Comparison of ENCODE assay signal across 27 cellular contexts in the genomic region with DNA sequence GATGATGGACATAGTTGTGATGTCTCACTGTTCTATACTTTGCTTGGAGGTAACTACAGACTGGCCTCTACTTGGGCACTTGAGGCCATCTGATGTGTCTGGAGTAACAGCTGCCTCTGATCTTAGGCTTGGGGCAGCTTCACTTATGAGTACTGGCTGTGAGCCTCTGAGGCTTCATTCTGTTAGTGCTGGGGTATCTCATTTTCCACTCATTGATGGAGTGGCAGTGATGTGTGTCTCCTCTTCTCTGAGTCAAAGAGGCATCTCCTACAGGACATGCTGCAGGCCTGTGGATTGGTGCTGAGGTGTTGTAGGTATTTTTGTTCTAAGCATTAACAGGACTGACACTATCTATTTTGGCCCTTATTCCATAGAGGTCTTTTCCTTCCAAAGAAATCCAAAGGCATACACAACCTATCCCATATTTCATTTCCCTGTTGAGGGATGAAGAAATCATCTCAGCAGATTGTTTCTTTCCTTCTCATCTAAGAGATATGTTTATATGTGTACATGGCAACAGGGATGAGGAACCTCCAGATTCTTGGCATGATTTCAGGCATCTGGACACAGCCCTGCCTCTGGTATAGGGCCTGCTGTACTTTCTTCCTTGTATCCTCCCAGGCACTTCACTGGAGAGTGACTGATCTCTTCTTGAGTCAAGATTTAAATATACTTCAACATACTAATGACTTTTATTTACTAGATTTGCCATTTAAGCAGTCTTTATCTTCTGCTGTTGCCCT.
DNase-seq lines count a peak whose midpoint lies in the region; ATAC-seq and TF ChIP-seq lines count a peak whose summit lies in the region.
"Had no signal": no experiment of that assay in that cellular context is flagged by ENCODE, and none has a peak within 500 bp of the region (broad histone marks: within the 10 kb centered on the region; RNA-seq: fewer than 3 reads in every experiment).

No MANE protein-coding gene starts in this region.

- intact Hi-C loops in MCF 10A (cut with micrococcal nuclease), result no loop called here
- intact Hi-C loops in breast epithelium (cut with DNase I; ENCODE audit: low total_unique reads), result no loop called here
- intact Hi-C loops in transverse colon (cut with DNase I; ENCODE audit: low total_unique reads), result no loop called here

- DNase-seq in MCF 10A (ENCODE audit: unreplicated experiment), result peak; percentile 15
- no peak for DNase-seq in breast epithelium (ENCODE audit: low spot score in 2 of 2)
- peak; percentile 86 for DNase-seq in choroid plexus epithelial cell (ENCODE audit: low read depth)
- DNase-seq in iris pigment epithelial cell (ENCODE audit: low read depth), result peak; percentile 66
- DNase-seq in upper lobe of left lung, result no peak
- no peak for DNase-seq in CD8-positive, alpha-beta memory T cell
- DNase-seq in activated CD8-positive, alpha-beta T cell treated with anti-CD3 and anti-CD28 coated beads, Interleukin-2, amount 10 ng/mL, durations not matched to agents 7 days and 5 days, result no peak
- no peak for DNase-seq in transverse colon
- DNase-seq: activated naive CD4-positive, alpha-beta T cell treated with anti-CD3 and anti-CD28 coated beads, Interleukin-2, amount 10 ng/mL, durations not matched to agents 7 days and 5 days; activated T-cell treated with anti-CD3 and anti-CD28 coated beads, Interleukin-2, amount 50 U/mL, for 48 hours; cortex of kidney; DMS 273 treated with DMSO at 0.1 percent for 48 hours; GF-D8; H7; heart right ventricle; MG63; NCI-H146; NCI-H82; Peyer's patch; stimulated activated CD4-positive, alpha-beta T cell treated with anti-CD3 and anti-CD28 coated beads, Interleukin-4, amount 100 ng/mL, for 1 hour; stimulated activated naive CD8-positive, alpha-beta T cell treated with anti-CD3 and anti-CD28 coated beads, Interleukin-15, amount 100 ng/mL, for 72 hours had no signal

- H3K9me3 ChIP-seq in breast epithelium (peaks cover under 1 to 3% of the 10 kb centered on the region in 2 donors), upper lobe of left lung (no peaks in the 10 kb centered on the region), transverse colon (no peaks in the 10 kb centered on the region)
- no peaks in the 10 kb centered on the region for H3K9me3 ChIP-seq in CD8-positive, alpha-beta memory T cell (ENCODE audit: low read length)
- H3K9me3 ChIP-seq: MG63, Peyer's patch had no signal

- no peak overlapping the region for H3K27ac ChIP-seq in breast epithelium
- no peak overlapping the region for H3K27ac ChIP-seq in upper lobe of left lung
- H3K27ac ChIP-seq in CD8-positive, alpha-beta memory T cell (ENCODE audit: low read depth, low read length), result no peak overlapping the region
- no peak overlapping the region for H3K27ac ChIP-seq in transverse colon
- H3K27ac ChIP-seq: BLaER1 treated with 17β-estradiol and CSF1 and Interleukin-3, amounts not matched to agents 10 nM and 100 nM; heart right ventricle; parathyroid adenoma; Peyer's patch; SK-N-MC had no signal

- TF ChIP-seq EP300 in upper lobe of left lung (IDR thresholded peaks at IDR 0.05) (no peak), transverse colon (IDR thresholded peaks at IDR 0.05; ENCODE audit: low read depth) (no peak)

- H3K36me3 Mint-ChIP-seq in MCF 10A (ENCODE audit: insufficient read depth, unreplicated experiment), result no peaks in the 10 kb centered on the region
- H3K36me3 Mint-ChIP-seq in CD8-positive, alpha-beta memory T cell, result peaks cover 19 to 47% (median 21%) of the 10 kb centered on the region in 3 donors
- no peaks in the 10 kb centered on the region for H3K36me3 Mint-ChIP-seq in activated CD8-positive, alpha-beta T cell treated with anti-CD3 and anti-CD28 coated beads, Interleukin-2, amount 10 ng/mL, durations not matched to agents 7 days and 5 days (ENCODE audit: low read depth)
- H3K36me3 Mint-ChIP-seq: activated naive CD4-positive, alpha-beta T cell treated with anti-CD3 and anti-CD28 coated beads, Interleukin-2, amount 10 ng/mL, durations not matched to agents 7 days and 5 days; natural killer cell treated with Interleukin-12 subunit alpha and Interleukin-12 subunit beta and Interleukin-15 and Interleukin-18, amount 100 ng/mL, for 72 hours; WTC11 had no signal

- H3K27me3 Mint-ChIP-seq in MCF 10A (ENCODE audit: insufficient read depth, unreplicated experiment), result no peaks in the 10 kb centered on the region
- H3K27me3 Mint-ChIP-seq in CD8-positive, alpha-beta memory T cell, result no peaks in the 10 kb centered on the region
- H3K27me3 Mint-ChIP-seq in activated CD8-positive, alpha-beta T cell treated with anti-CD3 and anti-CD28 coated beads, Interleukin-2, amount 10 ng/mL, durations not matched to agents 7 days and 5 days (ENCODE audit: low read depth), result no peaks in the 10 kb centered on the region
- H3K27me3 Mint-ChIP-seq: activated naive CD4-positive, alpha-beta T cell treated with anti-CD3 and anti-CD28 coated beads, Interleukin-2, amount 10 ng/mL, durations not matched to agents 7 days and 5 days; memory B cell; natural killer cell treated with Interleukin-12 subunit alpha and Interleukin-12 subunit beta and Interleukin-15 and Interleukin-18, amount 100 ng/mL, for 72 hours; stimulated activated naive CD8-positive, alpha-beta T cell treated with anti-CD3 and anti-CD28 coated beads, Interleukin-15, amount 100 ng/mL, for 72 hours had no signal

- POLR2A ChIA-PET in MCF 10A (lab: Yijun Ruan, JAX), result no interaction called here
- POLR2A ChIA-PET in CD8-positive, alpha-beta memory T cell (lab: Charles Lee), result no interaction called here
- POLR2A ChIA-PET in activated CD8-positive, alpha-beta T cell treated with anti-CD3 and anti-CD28 coated beads, Interleukin-2, amount 10 ng/mL, durations not matched to agents 7 days and 5 days (lab: Charles Lee), result no interaction called here

- CTCF ChIA-PET in MCF 10A (lab: Yijun Ruan, JAX), result no interaction called here
- CTCF ChIA-PET in CD8-positive, alpha-beta memory T cell (lab: Charles Lee), result no interaction called here
- CTCF ChIA-PET in activated CD8-positive, alpha-beta T cell treated with anti-CD3 and anti-CD28 coated beads, Interleukin-2, amount 10 ng/mL, durations not matched to agents 7 days and 5 days (lab: Charles Lee), result no interaction called here

- H3K27ac Mint-ChIP-seq in MCF 10A (ENCODE audit: low read depth, unreplicated experiment), result no peak overlapping the region
- no peak overlapping the region for H3K27ac Mint-ChIP-seq in CD8-positive, alpha-beta memory T cell
- H3K27ac Mint-ChIP-seq in activated CD8-positive, alpha-beta T cell treated with anti-CD3 and anti-CD28 coated beads, Interleukin-2, amount 10 ng/mL, durations not matched to agents 7 days and 5 days, result no peak overlapping the region
- H3K27ac Mint-ChIP-seq: activated naive CD4-positive, alpha-beta T cell treated with anti-CD3 and anti-CD28 coated beads, Interleukin-2, amount 10 ng/mL, durations not matched to agents 7 days and 5 days; memory B cell; natural killer cell treated with Interleukin-12 subunit alpha and Interleukin-12 subunit beta and Interleukin-15 and Interleukin-18, amount 100 ng/mL, for 72 hours; WTC11 had no signal

- H3K27me3 ChIP-seq in breast epithelium (no peaks in the 10 kb centered on the region), upper lobe of left lung (no peaks in the 10 kb centered on the region), transverse colon (no peaks in the 10 kb centered on the region)
- H3K27me3 ChIP-seq in CD8-positive, alpha-beta memory T cell (ENCODE audit: insufficient read depth, low read length, poor library complexity, severe bottlenecking), result no peaks in the 10 kb centered on the region
- H3K27me3 ChIP-seq: BLaER1 treated with 17β-estradiol and CSF1 and Interleukin-3, amounts not matched to agents 10 nM and 100 nM; heart right ventricle; MG63; Peyer's patch had no signal

- no peaks in the 10 kb centered on the region for H3K4me1 ChIP-seq in breast epithelium
- H3K4me1 ChIP-seq in upper lobe of left lung, result no peaks in the 10 kb centered on the region
- H3K4me1 ChIP-seq in CD8-positive, alpha-beta memory T cell (ENCODE audit: insufficient read depth, low read length), result no peaks in the 10 kb centered on the region
- H3K4me1 ChIP-seq in transverse colon, result peaks cover 0 to 8% (median 0%) of the 10 kb centered on the region in 4 donors
- H3K4me1 ChIP-seq: parathyroid adenoma, Peyer's patch had no signal

- H3K36me3 ChIP-seq in breast epithelium (no peaks in the 10 kb centered on the region), upper lobe of left lung (no peaks in the 10 kb centered on the region), transverse colon (no peaks in the 10 kb centered on the region)
- H3K36me3 ChIP-seq in CD8-positive, alpha-beta memory T cell (ENCODE audit: insufficient read depth, low read length), result no peaks in the 10 kb centered on the region
- H3K36me3 ChIP-seq: heart right ventricle, MG63, Peyer's patch had no signal

- no peak overlapping the region for H3K4me3 ChIP-seq in breast epithelium
- no peak overlapping the region for H3K4me3 ChIP-seq in choroid plexus epithelial cell (ENCODE audit: low read depth, low read length)
- H3K4me3 ChIP-seq in upper lobe of left lung, result no peak overlapping the region
- no peak overlapping the region for H3K4me3 ChIP-seq in CD8-positive, alpha-beta memory T cell (ENCODE audit: low read length)
- no peak overlapping the region for H3K4me3 ChIP-seq in transverse colon
- H3K4me3 ChIP-seq: BLaER1 treated with 17β-estradiol and CSF1 and Interleukin-3, amounts not matched to agents 10 nM and 100 nM; heart right ventricle; MG63; Peyer's patch; SK-N-MC had no signal

- no peaks in the 10 kb centered on the region for H3K4me1 Mint-ChIP-seq in MCF 10A (ENCODE audit: insufficient read depth, unreplicated experiment)
- H3K4me1 Mint-ChIP-seq in CD8-positive, alpha-beta memory T cell, result no peaks in the 10 kb centered on the region
- H3K4me1 Mint-ChIP-seq in activated CD8-positive, alpha-beta T cell treated with anti-CD3 and anti-CD28 coated beads, Interleukin-2, amount 10 ng/mL, durations not matched to agents 7 days and 5 days (ENCODE audit: low read depth), result no peaks in the 10 kb centered on the region
- H3K4me1 Mint-ChIP-seq: activated naive CD4-positive, alpha-beta T cell treated with anti-CD3 and anti-CD28 coated beads, Interleukin-2, amount 10 ng/mL, durations not matched to agents 7 days and 5 days; stimulated activated naive CD8-positive, alpha-beta T cell treated with anti-CD3 and anti-CD28 coated beads, Interleukin-15, amount 100 ng/mL, for 72 hours; WTC11 had no signal

- no peak for TF ChIP-seq POLR2A in breast epithelium (IDR thresholded peaks at IDR 0.05)
- no peak for TF ChIP-seq POLR2A in upper lobe of left lung (IDR thresholded peaks at IDR 0.05)
- no peak for TF ChIP-seq POLR2A in transverse colon (IDR thresholded peaks at IDR 0.05)

- BruUV-seq in MCF 10A (replicated peaks; lab: Mats Ljungman, UMichigan), result no TSS peak

- in situ Hi-C loops in transverse colon (cut with MboI; ENCODE audit: low pct_ligation_motif_present in 1 of 4, low pct_unique_long_range_greater_than_20kb in 1 of 4, low sequenced_read_pairs in 3 of 4), result no loop called here

- no peaks in the 10 kb centered on the region for H3K9me3 Mint-ChIP-seq in MCF 10A (ENCODE audit: unreplicated experiment)
- H3K9me3 Mint-ChIP-seq in CD8-positive, alpha-beta memory T cell, result peaks cover 3 to 15% (median 12%) of the 10 kb centered on the region in 5 donors
- H3K9me3 Mint-ChIP-seq in activated CD8-positive, alpha-beta T cell treated with anti-CD3 and anti-CD28 coated beads, Interleukin-2, amount 10 ng/mL, durations not matched to agents 7 days and 5 days (ENCODE audit: insufficient read depth), result peaks cover 4% of the 10 kb centered on the region
- H3K9me3 Mint-ChIP-seq: natural killer cell treated with Interleukin-12 subunit alpha and Interleukin-12 subunit beta and Interleukin-15 and Interleukin-18, amount 100 ng/mL, for 72 hours had no signal

- no peak for TF ChIP-seq CTCF in MCF 10A (IDR thresholded peaks at IDR 0.05; ENCODE audit: unreplicated experiment)
- TF ChIP-seq CTCF in breast epithelium (IDR thresholded peaks at IDR 0.05), result no peak
- TF ChIP-seq CTCF in choroid plexus epithelial cell (conservative IDR thresholded peaks at IDR 0.05; ENCODE audit: low read depth, low read length), result no peak
- TF ChIP-seq CTCF in upper lobe of left lung (IDR thresholded peaks at IDR 0.05), result no peak
- no peak for TF ChIP-seq CTCF in transverse colon (IDR thresholded peaks at IDR 0.05)

- ATAC-seq in upper lobe of left lung (ENCODE audit: low FRiP score in 2 of 2), result peak; percentile 76 to 91
- no peak for ATAC-seq in activated CD8-positive, alpha-beta T cell treated with anti-CD3 and anti-CD28 coated beads, Interleukin-2, amount 10 ng/mL, durations not matched to agents 7 days and 5 days
- ATAC-seq: natural killer cell treated with Interleukin-12 subunit alpha and Interleukin-12 subunit beta and Interleukin-15 and Interleukin-18, amount 100 ng/mL, for 72 hours; stimulated activated naive CD8-positive, alpha-beta T cell treated with anti-CD3 and anti-CD28 coated beads, Interleukin-15, amount 100 ng/mL, for 72 hours; WTC11 had no signal

- no peak overlapping the region for H3K4me3 Mint-ChIP-seq in MCF 10A (ENCODE audit: unreplicated experiment)
- no peak overlapping the region for H3K4me3 Mint-ChIP-seq in CD8-positive, alpha-beta memory T cell
- H3K4me3 Mint-ChIP-seq in activated CD8-positive, alpha-beta T cell treated with anti-CD3 and anti-CD28 coated beads, Interleukin-2, amount 10 ng/mL, durations not matched to agents 7 days and 5 days, result no peak overlapping the region
- H3K4me3 Mint-ChIP-seq: activated naive CD4-positive, alpha-beta T cell treated with anti-CD3 and anti-CD28 coated beads, Interleukin-2, amount 10 ng/mL, durations not matched to agents 7 days and 5 days; memory B cell; natural killer cell treated with Interleukin-12 subunit alpha and Interleukin-12 subunit beta and Interleukin-15 and Interleukin-18, amount 100 ng/mL, for 72 hours; stimulated activated naive CD8-positive, alpha-beta T cell treated with anti-CD3 and anti-CD28 coated beads, Interleukin-15, amount 100 ng/mL, for 72 hours; WTC11 had no signal

Comparison
In these comparisons a context has a peak if more than half of its experiments do, and no peak if none do; other contexts are left out.
1. DNase-seq: peak in MCF 10A (single experiment), choroid plexus epithelial cell (single experiment) and iris pigment epithelial cell (single experiment); none in breast epithelium (0 of 2), upper lobe of left lung (0 of 2), CD8-positive, alpha-beta memory T cell (0 of 5), activated CD8-positive, alpha-beta T cell treated with anti-CD3 and anti-CD28 coated beads, Interleukin-2, amount 10 ng/mL, durations not matched to agents 7 days and 5 days (single experiment) and transverse colon (single experiment).